ENCODE assay signal across 8 cellular contexts in the genomic region with DNA sequence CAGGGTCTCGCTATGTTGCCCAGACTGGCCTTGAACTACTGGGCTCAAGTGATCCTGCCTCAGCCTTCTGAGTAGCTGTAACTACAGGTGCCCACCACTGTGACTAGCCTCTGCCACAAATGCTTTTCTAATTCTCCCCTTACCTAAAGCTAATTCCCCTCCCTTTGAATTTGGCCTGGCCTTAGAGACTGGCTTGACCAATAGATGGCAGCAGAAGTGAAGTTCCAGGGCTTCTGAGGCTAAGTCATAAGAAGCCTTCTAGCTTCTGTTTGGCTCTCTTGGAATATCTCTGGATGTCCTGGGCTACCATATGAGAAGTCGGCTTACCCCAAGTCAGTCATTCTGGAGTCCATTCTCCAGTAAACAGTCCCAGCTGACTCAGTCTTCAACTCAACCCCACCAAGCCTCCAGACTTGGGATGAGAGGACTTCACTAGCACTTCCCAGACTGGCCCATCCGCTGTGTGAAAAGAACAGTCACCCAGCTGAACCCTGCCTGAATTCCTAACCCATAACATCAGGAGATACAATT.
A peak's percentile ranks its signal among the peaks of the same experiment; 100 is the strongest.
DNase-seq lines count a peak whose midpoint lies in the region; ATAC-seq and TF ChIP-seq lines count a peak whose summit lies in the region.

No MANE protein-coding gene starts in this region.

- POLR2A ChIA-PET in activated CD8-positive, alpha-beta T cell treated with anti-CD3 and anti-CD28 coated beads, Interleukin-2, amount 10 ng/mL, durations not matched to agents 7 days and 5 days (lab: Charles Lee) = no interaction called here
- POLR2A ChIA-PET in activated CD8-positive, alpha-beta T cell treated with anti-CD3 and anti-CD28 coated beads for 36 hours (lab: Charles Lee) = no interaction called here
- POLR2A ChIA-PET in Panc1 (lab: Charles Lee) = no interaction called here

- H3K4me3 Mint-ChIP-seq in activated CD8-positive, alpha-beta T cell treated with anti-CD3 and anti-CD28 coated beads, Interleukin-2, amount 10 ng/mL, durations not matched to agents 7 days and 5 days = no peak overlapping the region
- H3K4me3 Mint-ChIP-seq in activated CD8-positive, alpha-beta T cell treated with anti-CD3 and anti-CD28 coated beads for 36 hours = no peak overlapping the region

- peak; percentile 27 for DNase-seq in activated CD8-positive, alpha-beta T cell treated with anti-CD3 and anti-CD28 coated beads, Interleukin-2, amount 10 ng/mL, durations not matched to agents 7 days and 5 days
- DNase-seq in activated CD8-positive, alpha-beta T cell treated with anti-CD3 and anti-CD28 coated beads for 36 hours = no peak
- DNase-seq in HuH-7 (ENCODE audit: low spot score) = peak; percentile 51
- DNase-seq in Panc1 (ENCODE audit: low read depth, low spot score) = no peak
- DNase-seq in erythroblast (lab: John Stamatoyannopoulos, UW) = peak; percentile 58 to 68
- peak; percentile 84 for DNase-seq in osteoblast (ENCODE audit: insufficient read length, low spot score, missing footprints)

- no peak for TF ChIP-seq POLR2A in erythroblast (IDR thresholded peaks at IDR 0.05; ENCODE audit: low read length)

- H2AFZ ChIP-seq in osteoblast (ENCODE audit: low read length) = peak overlapping the region; percentile 25

- H3K4me1 Mint-ChIP-seq in activated CD8-positive, alpha-beta T cell treated with anti-CD3 and anti-CD28 coated beads, Interleukin-2, amount 10 ng/mL, durations not matched to agents 7 days and 5 days (ENCODE audit: low read depth) = peaks cover 7% of the 10 kb centered on the region
- peaks cover 6% of the 10 kb centered on the region for H3K4me1 Mint-ChIP-seq in activated CD8-positive, alpha-beta T cell treated with anti-CD3 and anti-CD28 coated beads for 36 hours (ENCODE audit: low read depth)

- H3K9me3 Mint-ChIP-seq in activated CD8-positive, alpha-beta T cell treated with anti-CD3 and anti-CD28 coated beads, Interleukin-2, amount 10 ng/mL, durations not matched to agents 7 days and 5 days (ENCODE audit: insufficient read depth) = no peaks in the 10 kb centered on the region
- no peaks in the 10 kb centered on the region for H3K9me3 Mint-ChIP-seq in activated CD8-positive, alpha-beta T cell treated with anti-CD3 and anti-CD28 coated beads for 36 hours

- no peaks in the 10 kb centered on the region for H4K20me1 ChIP-seq in osteoblast (ENCODE audit: insufficient read depth, low read length)

- intact Hi-C loops in activated CD8-positive, alpha-beta T cell treated with anti-CD3 and anti-CD28 coated beads for 36 hours (cut with micrococcal nuclease) = loop anchor here (10.0 kb wide), 1 partner anchor 234 kb away; no protein-coding TSS in a partner anchor
- intact Hi-C loops in Panc1 (cut with micrococcal nuclease; ENCODE audit: unreplicated experiment) = loop anchor here (2.0 kb wide), 1 partner anchor 232 kb away; no protein-coding TSS in a partner anchor

- H3K4me1 ChIP-seq in Panc1 (ENCODE audit: control insufficient read depth, insufficient read depth, low read length) (no peaks in the 10 kb centered on the region), osteoblast (ENCODE audit: insufficient read depth, low read length) (peaks cover 9% of the 10 kb centered on the region)

- H3K27ac Mint-ChIP-seq in activated CD8-positive, alpha-beta T cell treated with anti-CD3 and anti-CD28 coated beads, Interleukin-2, amount 10 ng/mL, durations not matched to agents 7 days and 5 days = no peak overlapping the region
- H3K27ac Mint-ChIP-seq in activated CD8-positive, alpha-beta T cell treated with anti-CD3 and anti-CD28 coated beads for 36 hours = no peak overlapping the region

- no peak overlapping the region for H3K4me2 ChIP-seq in osteoblast (ENCODE audit: insufficient read depth, low read length)

- H3K27me3 ChIP-seq in Panc1 (ENCODE audit: control insufficient read depth, insufficient read depth, low read length) (no peaks in the 10 kb centered on the region), osteoblast (ENCODE audit: insufficient read depth, low read length) (no peaks in the 10 kb centered on the region)

- H3K4me3 ChIP-seq in Panc1 (ENCODE audit: low read depth in 2 of 2, low read length in 2 of 2) = no peak overlapping the region
- H3K4me3 ChIP-seq in osteoblast (ENCODE audit: insufficient read depth, low read length) = no peak overlapping the region

- H3K27me3 Mint-ChIP-seq in activated CD8-positive, alpha-beta T cell treated with anti-CD3 and anti-CD28 coated beads, Interleukin-2, amount 10 ng/mL, durations not matched to agents 7 days and 5 days (ENCODE audit: low read depth) = no peaks in the 10 kb centered on the region
- H3K27me3 Mint-ChIP-seq in activated CD8-positive, alpha-beta T cell treated with anti-CD3 and anti-CD28 coated beads for 36 hours = no peaks in the 10 kb centered on the region

- BruUV-seq in Panc1 (replicated peaks; lab: Mats Ljungman, UMichigan) = no TSS peak

- H3K27ac ChIP-seq in Panc1 (ENCODE audit: low read length) = no peak overlapping the region
- H3K27ac ChIP-seq in osteoblast (ENCODE audit: low read depth, low read length) = no peak overlapping the region

- in situ Hi-C loops in Panc1 (cut with HindIII; ENCODE audit: low pct_unique_long_range_greater_than_20kb, low sequenced_read_pairs) = no loop called here

- CTCF ChIA-PET in activated CD8-positive, alpha-beta T cell treated with anti-CD3 and anti-CD28 coated beads, Interleukin-2, amount 10 ng/mL, durations not matched to agents 7 days and 5 days (lab: Charles Lee) = interaction anchor here (0.5 to 1.2 kb wide), 5 partner anchors 240 to 256 kb away, joined by 3 to 6 read pairs (median 3); no protein-coding TSS in a partner anchor
- CTCF ChIA-PET in activated CD8-positive, alpha-beta T cell treated with anti-CD3 and anti-CD28 coated beads for 36 hours (lab: Charles Lee) = interaction anchor here (1.1 kb wide), 1 partner anchor 243 kb away, joined by 3 read pairs; no protein-coding TSS in a partner anchor
- CTCF ChIA-PET in Panc1 (lab: Charles Lee) = interaction anchor here (0.5 to 1.2 kb wide), 10 partner anchors 18 to 262 kb away, joined by 3 to 9 read pairs (median 4); no protein-coding TSS in a partner anchor

- H3K36me3 ChIP-seq in Panc1 (ENCODE audit: control insufficient read depth, insufficient read depth, low read length) (no peaks in the 10 kb centered on the region), osteoblast (ENCODE audit: insufficient read depth, low read length) (no peaks in the 10 kb centered on the region)

- peak; percentile 39 for ATAC-seq in activated CD8-positive, alpha-beta T cell treated with anti-CD3 and anti-CD28 coated beads, Interleukin-2, amount 10 ng/mL, durations not matched to agents 7 days and 5 days
- no peak for ATAC-seq in activated CD8-positive, alpha-beta T cell treated with anti-CD3 and anti-CD28 coated beads for 36 hours
- ATAC-seq in Panc1 = peak; percentile 96
- ATAC-seq in GM18519 (IDR thresholded peaks at IDR 0.05; ENCODE audit: low FRiP score, unreplicated experiment) = no peak
- no peak for ATAC-seq in HG03139 (IDR thresholded peaks at IDR 0.05; ENCODE audit: unreplicated experiment)

- H3K9me3 ChIP-seq in Panc1 (ENCODE audit: control insufficient read depth, insufficient read depth, low read depth, low read length) = no peaks in the 10 kb centered on the region
- H3K9me3 ChIP-seq in osteoblast (ENCODE audit: low read depth, low read length) = no peaks in the 10 kb centered on the region

- H3K36me3 Mint-ChIP-seq in activated CD8-positive, alpha-beta T cell treated with anti-CD3 and anti-CD28 coated beads, Interleukin-2, amount 10 ng/mL, durations not matched to agents 7 days and 5 days (ENCODE audit: low read depth) = peaks cover 2% of the 10 kb centered on the region
- peaks cover 12% of the 10 kb centered on the region for H3K36me3 Mint-ChIP-seq in activated CD8-positive, alpha-beta T cell treated with anti-CD3 and anti-CD28 coated beads for 36 hours (ENCODE audit: low read depth)

- H3K79me2 ChIP-seq in osteoblast (ENCODE audit: insufficient read depth, low read length) = no peaks in the 10 kb centered on the region

- no peak for TF ChIP-seq CTCF in activated CD8-positive, alpha-beta T cell treated with anti-CD3 and anti-CD28 coated beads for 36 hours (IDR thresholded peaks at IDR 0.05)
- TF ChIP-seq CTCF in Panc1 (IDR thresholded peaks at IDR 0.05) (peak; percentile 83), osteoblast (IDR thresholded peaks at IDR 0.05; ENCODE audit: extremely low read depth, low read depth, low read length) (peak; percentile 81)

Comparison
In these comparisons a context has a peak if more than half of its experiments do, and no peak if none do; other contexts are left out.
1. ATAC-seq: peak in activated CD8-positive, alpha-beta T cell treated with anti-CD3 and anti-CD28 coated beads, Interleukin-2, amount 10 ng/mL, durations not matched to agents 7 days and 5 days (single experiment) and Panc1 (single experiment); none in activated CD8-positive, alpha-beta T cell treated with anti-CD3 and anti-CD28 coated beads for 36 hours (single experiment), GM18519 (single experiment) and HG03139 (single experiment).
2. DNase-seq: peak in activated CD8-positive, alpha-beta T cell treated with anti-CD3 and anti-CD28 coated beads, Interleukin-2, amount 10 ng/mL, durations not matched to agents 7 days and 5 days (single experiment), HuH-7 (single experiment), erythroblast (2 of 2) and osteoblast (single experiment); none in activated CD8-positive, alpha-beta T cell treated with anti-CD3 and anti-CD28 coated beads for 36 hours (single experiment) and Panc1 (single experiment).